Comparison of ENCODE assay signal across 28 cellular contexts in genomic region chr9:14546693-14547092, GRCh38.
"Had no signal": no experiment of that assay in that cellular context is flagged by ENCODE, and none has a peak within 500 bp of the region (broad histone marks: within the 10 kb centered on the region; RNA-seq: fewer than 3 reads in every experiment).

No MANE protein-coding gene starts in this region.

- H3K4me1 Mint-ChIP-seq: activated CD4-positive, alpha-beta memory T cell treated with anti-CD3 and anti-CD28 coated beads, Interleukin-2, amount 10 ng/mL, durations not matched to agents 7 days and 5 days; activated CD4-positive, alpha-beta T cell treated with anti-CD3 and anti-CD28 coated beads for 36 hours; activated naive CD4-positive, alpha-beta T cell treated with anti-CD3 and anti-CD28 coated beads, Interleukin-2, amount 10 ng/mL, durations not matched to agents 7 days and 5 days; activated naive CD8-positive, alpha-beta T cell treated with anti-CD3 and anti-CD28 coated beads for 36 hours; activated T-helper 17 cell treated with anti-CD3 and anti-CD28 coated beads, Interleukin-2, amount 50 U/mL, for 72 hours had no signal

- H3K27ac Mint-ChIP-seq: activated CD4-positive, alpha-beta memory T cell treated with anti-CD3 and anti-CD28 coated beads, Interleukin-2, amount 10 ng/mL, durations not matched to agents 7 days and 5 days; activated CD4-positive, alpha-beta T cell treated with anti-CD3 and anti-CD28 coated beads for 36 hours; activated naive CD4-positive, alpha-beta T cell treated with anti-CD3 and anti-CD28 coated beads, Interleukin-2, amount 10 ng/mL, durations not matched to agents 7 days and 5 days; activated naive CD8-positive, alpha-beta T cell treated with anti-CD3 and anti-CD28 coated beads for 36 hours; activated T-helper 17 cell treated with anti-CD3 and anti-CD28 coated beads, Interleukin-2, amount 50 U/mL, for 72 hours had no signal

- H3K4me3 Mint-ChIP-seq: activated CD4-positive, alpha-beta memory T cell treated with anti-CD3 and anti-CD28 coated beads, Interleukin-2, amount 10 ng/mL, durations not matched to agents 7 days and 5 days; activated CD4-positive, alpha-beta T cell treated with anti-CD3 and anti-CD28 coated beads for 36 hours; activated naive CD4-positive, alpha-beta T cell treated with anti-CD3 and anti-CD28 coated beads, Interleukin-2, amount 10 ng/mL, durations not matched to agents 7 days and 5 days; activated naive CD8-positive, alpha-beta T cell treated with anti-CD3 and anti-CD28 coated beads for 36 hours; activated T-helper 17 cell treated with anti-CD3 and anti-CD28 coated beads, Interleukin-2, amount 50 U/mL, for 72 hours had no signal

- H3K9me3 Mint-ChIP-seq: activated CD4-positive, alpha-beta memory T cell treated with anti-CD3 and anti-CD28 coated beads, Interleukin-2, amount 10 ng/mL, durations not matched to agents 7 days and 5 days; activated naive CD4-positive, alpha-beta T cell treated with anti-CD3 and anti-CD28 coated beads, Interleukin-2, amount 10 ng/mL, durations not matched to agents 7 days and 5 days; activated naive CD8-positive, alpha-beta T cell treated with anti-CD3 and anti-CD28 coated beads for 36 hours; activated T-helper 17 cell treated with anti-CD3 and anti-CD28 coated beads, Interleukin-2, amount 50 U/mL, for 72 hours had no signal

- H3K4me3 ChIP-seq: SJCRH30 had no signal

- H3K9me3 ChIP-seq: SJCRH30, SK-N-SH had no signal

- H3K27ac ChIP-seq: KMS-11, SJCRH30, VCaP had no signal

- ATAC-seq: activated CD4-positive, alpha-beta T cell treated with anti-CD3 and anti-CD28 coated beads for 36 hours; activated T-helper 17 cell treated with anti-CD3 and anti-CD28 coated beads, Interleukin-2, amount 50 U/mL, for 72 hours; Panc1; Right ventricle myocardium inferior had no signal

- H3K27me3 Mint-ChIP-seq: activated naive CD4-positive, alpha-beta T cell treated with anti-CD3 and anti-CD28 coated beads, Interleukin-2, amount 10 ng/mL, durations not matched to agents 7 days and 5 days; activated T-helper 17 cell treated with anti-CD3 and anti-CD28 coated beads, Interleukin-2, amount 50 U/mL, for 72 hours had no signal

- H3K36me3 ChIP-seq: SJCRH30 had no signal

- DNase-seq: activated CD4-positive, alpha-beta memory T cell treated with anti-CD3 and anti-CD28 coated beads, Interleukin-2, amount 10 ng/mL, durations not matched to agents 7 days and 5 days; activated CD4-positive, alpha-beta T cell treated with anti-CD3 and anti-CD28 coated beads for 36 hours; activated CD4-positive, alpha-beta T cell treated with anti-CD3 and anti-CD28 coated beads, Interleukin-2, amount 50 U/mL, for 1 hour; activated gamma-delta T cell; activated naive CD4-positive, alpha-beta T cell treated with anti-CD3 and anti-CD28 coated beads, Interleukin-2, amount 10 ng/mL, durations not matched to agents 7 days and 5 days; activated naive CD8-positive, alpha-beta T cell treated with anti-CD3 and anti-CD28 coated beads for 36 hours; activated T-cell treated with anti-CD3 and anti-CD28 coated beads for 4 hours; activated T-cell treated with anti-CD3 and anti-CD28 coated beads, Interleukin-2, amount 50 U/mL, for 48 hours; anterior cingulate cortex; central memory CD4-positive, alpha-beta T cell; NCI-H1092; NCI-H1417 treated with DMSO at 0.1 percent for 48 hours; NCI-H1694; NCI-H2029; NCI-H2107; NCI-H2171 treated with DMSO at 0.1 percent for 48 hours; NCI-H345; NCI-H510A; NCI-H526 treated with DMSO at 0.1 percent for 48 hours; RPMI8226; SK-N-SH; T-helper 1 cell had no signal

- H3K4me2 ChIP-seq: KMS-11, SK-N-SH had no signal

- H3K27me3 ChIP-seq: SJCRH30 had no signal

- H3K9ac ChIP-seq: KMS-11, SK-N-SH had no signal
